ENCODE assay signal across 21 cellular contexts in genomic region chr22:24563246-24563645, GRCh38. TPM values are rescaled to one million over a fixed set of nuclear protein-coding genes. Genes with fewer than 3 reads are reported as not detected.
A peak's percentile ranks its signal among the peaks of the same experiment; 100 is the strongest.
DNase-seq lines count a peak whose midpoint lies in the region; ATAC-seq and TF ChIP-seq lines count a peak whose summit lies in the region.
"Had no signal": no experiment of that assay in that cellular context is flagged by ENCODE, and none has a peak within 500 bp of the region (broad histone marks: within the 10 kb centered on the region; RNA-seq: fewer than 3 reads in every experiment).

No MANE protein-coding gene starts in this region.

- no peaks in the 10 kb centered on the region for H3K27me3 Mint-ChIP-seq in central memory CD8-positive, alpha-beta T cell
- H3K27me3 Mint-ChIP-seq: CD4-positive, CD25-positive, alpha-beta regulatory T cell had no signal

- no peaks in the 10 kb centered on the region for H3K4me1 ChIP-seq in cardiac muscle cell (ENCODE audit: low read depth)
- peaks cover 66 to 88% of the 10 kb centered on the region in 2 donors for H3K4me1 ChIP-seq in gastrocnemius medialis
- peaks cover 0 to 62% (median 31%) of the 10 kb centered on the region in 4 donors for H3K4me1 ChIP-seq in tibial artery

- H3K9me3 ChIP-seq in cardiac muscle cell (ENCODE audit: low read depth) (no peaks in the 10 kb centered on the region), gastrocnemius medialis (no peaks in the 10 kb centered on the region), tibial artery (no peaks in the 10 kb centered on the region)
- H3K9me3 ChIP-seq: BLaER1, SJSA1 had no signal

- peaks cover 54% of the 10 kb centered on the region for H3K36me3 Mint-ChIP-seq in central memory CD8-positive, alpha-beta T cell (ENCODE audit: insufficient read depth)

- intact Hi-C loops in left ventricle myocardium superior (cut with micrococcal nuclease) (no loop called here), gastrocnemius medialis (cut with DNase I; ENCODE audit: low total_unique reads) (no loop called here), tibial artery (cut with DNase I; ENCODE audit: low total_unique reads) (no loop called here)

- H3K36me3 ChIP-seq in cardiac muscle cell (peaks cover 19% of the 10 kb centered on the region), gastrocnemius medialis (peaks cover 0 to 12% of the 10 kb centered on the region in 2 donors), tibial artery (peaks cover 12 to 60% (median 44%) of the 10 kb centered on the region in 3 donors)

- DNase-seq in cardiac muscle cell (ENCODE audit: low read depth in 1 of 2, low spot score in 1 of 2): no peak
- DNase-seq in left ventricle myocardium superior: no peak
- no peak for DNase-seq in central memory CD8-positive, alpha-beta T cell (ENCODE audit: low spot score in 2 of 2)
- DNase-seq in gastrocnemius medialis: no peak
- no peak for DNase-seq in tibial artery
- no peak for DNase-seq in HuH-7 (ENCODE audit: low spot score)
- DNase-seq: 8988T; CD4-positive, CD25-positive, alpha-beta regulatory T cell; IMR-90; KG1; NCI-H1048; NCI-H1417; NCI-H1694; NCI-H2081; NCI-H2227 treated with DMSO at 0.1 percent for 48 hours; NCI-H69; Right ventricle myocardium superior; RPMI8226 had no signal

- H3K27me3 ChIP-seq in cardiac muscle cell (no peaks in the 10 kb centered on the region), gastrocnemius medialis (no peaks in the 10 kb centered on the region), tibial artery (no peaks in the 10 kb centered on the region)
- H3K27me3 ChIP-seq: BLaER1, SJSA1 had no signal

- in situ Hi-C loops in gastrocnemius medialis (cut with MboI; ENCODE audit: low sequenced_read_pairs in 4 of 4): no loop called here

- no peak overlapping the region for H3K4me3 Mint-ChIP-seq in central memory CD8-positive, alpha-beta T cell

- H3K27ac ChIP-seq in cardiac muscle cell (peak overlapping the region; percentile 45), gastrocnemius medialis (peak overlapping the region; percentile 77 to 91 (median 88)), tibial artery (peak overlapping the region; percentile 22 to 76)
- H3K27ac ChIP-seq: BLaER1, SJSA1 had no signal

- no peak for TF ChIP-seq POLR2A in gastrocnemius medialis (IDR thresholded peaks at IDR 0.05)

- no peak for ATAC-seq in left ventricle myocardium superior
- no peak for ATAC-seq in central memory CD8-positive, alpha-beta T cell (replicated peaks; ENCODE audit: extremely low read depth, poor library complexity, severe bottlenecking)
- ATAC-seq in gastrocnemius medialis: no peak
- no peak for ATAC-seq in HG02642 (IDR thresholded peaks at IDR 0.05; ENCODE audit: poor library complexity, unreplicated experiment)

- TF ChIP-seq CTCF in cardiac muscle cell (IDR thresholded peaks at IDR 0.05; ENCODE audit: low read depth, low read length) (no peak), gastrocnemius medialis (IDR thresholded peaks at IDR 0.05 in 4 of 5, conservative IDR thresholded peaks at IDR 0.05 in 1 of 5) (no peak), tibial artery (IDR thresholded peaks at IDR 0.05) (no peak)

- peak overlapping the region; percentile 54 for H3K27ac Mint-ChIP-seq in central memory CD8-positive, alpha-beta T cell (ENCODE audit: low read depth)

- H3K9me3 Mint-ChIP-seq in central memory CD8-positive, alpha-beta T cell: no peaks in the 10 kb centered on the region
- H3K9me3 Mint-ChIP-seq: CD4-positive, CD25-positive, alpha-beta regulatory T cell had no signal

- H3K4me3 ChIP-seq in cardiac muscle cell: no peak overlapping the region
- no peak overlapping the region for H3K4me3 ChIP-seq in gastrocnemius medialis
- no peak overlapping the region for H3K4me3 ChIP-seq in tibial artery
- H3K4me3 ChIP-seq: BLaER1, SJSA1 had no signal

- peaks cover 53% of the 10 kb centered on the region for H3K4me1 Mint-ChIP-seq in central memory CD8-positive, alpha-beta T cell

RNA-seq across cellular contexts. Expression of gene SNRPD3, which starts 7.4 kb away (rescaled TPM):
- 222 and 290 TPM in 2 replicates for total RNA-seq in cardiac muscle cell
- polyA plus RNA-seq in cardiac muscle cell: 119 and 125 TPM in 2 replicates
- total RNA-seq in left ventricle myocardium superior: 73.7 TPM
- total RNA-seq in gastrocnemius medialis: 100 to 1,000 TPM; 119 to 166 (median 145) TPM

RNA-seq across cellular contexts. Expression of gene GUCD1, which starts 8.3 kb away (rescaled TPM):
- 73.9 and 106 TPM in 2 replicates for total RNA-seq in cardiac muscle cell
- polyA plus RNA-seq in cardiac muscle cell: 68.8 and 69.8 TPM in 2 replicates
- 275 TPM for total RNA-seq in left ventricle myocardium superior
- 100 to 1,000 TPM; 215 to 315 (median 238) TPM for total RNA-seq in gastrocnemius medialis

RNA-seq across cellular contexts. Expression of gene LRRC75B, which starts 29.6 kb away (rescaled TPM):
- 33.0 and 42.4 TPM in 2 replicates for total RNA-seq in cardiac muscle cell
- 48.4 and 58.5 TPM in 2 replicates for polyA plus RNA-seq in cardiac muscle cell
- total RNA-seq in left ventricle myocardium superior: 6.9 TPM
- total RNA-seq in gastrocnemius medialis: 1 to 10 TPM; 1.9 to 3.4 (median 2.8) TPM
- total RNA-seq: CD4-positive, CD25-positive, alpha-beta regulatory T cell had no signal

RNA-seq across cellular contexts. Expression of gene GGT1, which starts 39.7 kb away (rescaled TPM):
- total RNA-seq in cardiac muscle cell (12.0 and 20.4 TPM in 2 replicates), left ventricle myocardium superior (1.2 TPM), gastrocnemius medialis (1 to 10 TPM in 2 of 4 donors, under 1 TPM in 2; 0.29 to 1.3 (median 0.94) TPM)
- polyA plus RNA-seq in cardiac muscle cell: 17.2 and 24.1 TPM in 2 replicates
